Comparison of ENCODE assay signal across 12 cellular contexts in genomic region chr11:112627588-112628045, GRCh38.
DNase-seq lines count a peak whose midpoint lies in the region; ATAC-seq, FAIRE-seq and TF ChIP-seq lines count a peak whose summit lies in the region.
"Had no signal": no experiment of that assay in that cellular context is flagged by ENCODE, and none has a peak within 500 bp of the region (broad histone marks: within the 10 kb centered on the region; RNA-seq: fewer than 3 reads in every experiment).

No MANE protein-coding gene starts in this region.

- TF ChIP-seq CTCF in GM12878 (IDR thresholded peaks at IDR 0.05 in 2 of 3, conservative IDR thresholded peaks at IDR 0.05 in 1 of 3; ENCODE audit: control insufficient read depth in 2 of 3, extremely low read depth in 1 of 3, insufficient read depth in 1 of 3, low read depth in 3 of 3, low read length in 3 of 3) (no peak), glutamatergic neuron (IDR thresholded peaks at IDR 0.05; ENCODE audit: partially characterized antibody, unreplicated experiment) (no peak)

- peak overlapping the region; percentile 88 for H3K27ac ChIP-seq in GM12878 (ENCODE audit: control insufficient read depth, insufficient read depth)

- no peak overlapping the region for H3K4me3 Mint-ChIP-seq in glutamatergic neuron (ENCODE audit: unreplicated experiment)
- H3K4me3 Mint-ChIP-seq: activated naive CD4-positive, alpha-beta T cell treated with anti-CD3 and anti-CD28 coated beads, Interleukin-2, amount 50 U/mL, for 24 hours; nephron had no signal

- peaks cover 61% of the 10 kb centered on the region for H3K4me1 ChIP-seq in GM12878 (ENCODE audit: control insufficient read depth, insufficient read depth, low read length)

- peak; percentile 66 for TF ChIP-seq POLR2A in GM12878 (IDR thresholded peaks at IDR 0.05; ENCODE audit: low read depth, low read length)

- TF ChIP-seq RAD21 in GM12878 (IDR thresholded peaks at IDR 0.05; ENCODE audit: insufficient read depth, low read depth, low read length) = no peak

- 0 out of 2 replicates have a peak, but pooled peaks cover 1% of the 10 kb centered on the region for H3K79me2 ChIP-seq in GM12878 (ENCODE audit: control insufficient read depth, insufficient read depth, low read length)

- BruUV-seq in GM12878 (replicated peaks; lab: Mats Ljungman, UMichigan) = no TSS peak

- peak; percentile 49 to 56; a peak in 3 of 4 replicates for TF ChIP-seq EP300 in GM12878 (IDR thresholded peaks at IDR 0.05; ENCODE audit: borderline replicate concordance in 1 of 2, control insufficient read depth in 1 of 2, low read depth in 2 of 2, low read length in 2 of 2)

- in situ Hi-C loops in GM12878 (cut with MboI) = no loop called here

- intact Hi-C loops in GM12878 (cut with micrococcal nuclease; ENCODE audit: unreplicated experiment) (no loop called here), sciatic nerve (cut with DNase I) (no loop called here)

- POLR2A ChIA-PET in GM12878 (lab: Charles Lee) = interaction anchor here (1.1 to 1.3 kb wide), 3 partner anchors 12 to 35 kb away, joined by 3 to 4 read pairs (median 4); no protein-coding TSS in a partner anchor

- H3K9ac ChIP-seq in GM12878 (ENCODE audit: control insufficient read depth, insufficient read depth, low read length) = peak overlapping the region; percentile 43

- no peaks in the 10 kb centered on the region for H3K4me1 Mint-ChIP-seq in glutamatergic neuron (ENCODE audit: low read depth, unreplicated experiment)
- H3K4me1 Mint-ChIP-seq: activated naive CD4-positive, alpha-beta T cell treated with anti-CD3 and anti-CD28 coated beads, Interleukin-2, amount 50 U/mL, for 24 hours had no signal

- H3K4me2 ChIP-seq in GM12878 (ENCODE audit: control insufficient read depth, insufficient read depth) = peak overlapping the region; percentile 74

- RAD21 ChIA-PET in GM12878 (lab: Charles Lee; ENCODE audit: unreplicated experiment) = interaction anchor here (1.1 to 2.1 kb wide), 3 partner anchors 12 to 39 kb away, joined by 4 to 8 read pairs (median 7); no protein-coding TSS in a partner anchor

- H3K27me3 ChIP-seq in GM12878 (replicated peaks in 1 of 2; ENCODE audit: control insufficient read depth in 2 of 2, insufficient read depth in 2 of 2, low read length in 1 of 2) = no peaks in the 10 kb centered on the region

- ATAC-seq in GM18868 (IDR thresholded peaks at IDR 0.05; ENCODE audit: unreplicated experiment) (peak; percentile 76), GM21423 (IDR thresholded peaks at IDR 0.05; ENCODE audit: unreplicated experiment) (peak; percentile 61), HG03045 (IDR thresholded peaks at IDR 0.05; ENCODE audit: unreplicated experiment) (peak; percentile 54), GM12878 (peak; percentile 86), sciatic nerve (no peak)

- H3K9me3 Mint-ChIP-seq in glutamatergic neuron (ENCODE audit: unreplicated experiment) = no peaks in the 10 kb centered on the region
- H3K9me3 Mint-ChIP-seq: activated naive CD4-positive, alpha-beta T cell treated with anti-CD3 and anti-CD28 coated beads, Interleukin-2, amount 50 U/mL, for 24 hours had no signal

- no peaks in the 10 kb centered on the region for H3K36me3 Mint-ChIP-seq in glutamatergic neuron (ENCODE audit: unreplicated experiment)
- H3K36me3 Mint-ChIP-seq: activated naive CD4-positive, alpha-beta T cell treated with anti-CD3 and anti-CD28 coated beads, Interleukin-2, amount 50 U/mL, for 24 hours had no signal

- H2AFZ ChIP-seq in GM12878 (ENCODE audit: control insufficient read depth, low read depth, low read length) = no peak overlapping the region

- H4K20me1 ChIP-seq in GM12878 (ENCODE audit: control insufficient read depth, insufficient read depth) = no peaks in the 10 kb centered on the region

- SMC1A ChIA-PET in GM12878 (lab: Charles Lee; ENCODE audit: uncharacterized antibody, unreplicated experiment) = interaction anchor here (0.7 to 5.6 kb wide), 11 partner anchors 11 to 118 kb away, joined by 3 to 43 read pairs (median 4); no protein-coding TSS in a partner anchor

- no peaks in the 10 kb centered on the region; the same call in 1 of the 3 replicates for H3K9me3 ChIP-seq in GM12878 (replicated peaks; ENCODE audit: control insufficient read depth, insufficient read depth, low read length)

- H3K27ac Mint-ChIP-seq in glutamatergic neuron (ENCODE audit: unreplicated experiment) = no peak overlapping the region
- H3K27ac Mint-ChIP-seq: activated naive CD4-positive, alpha-beta T cell treated with anti-CD3 and anti-CD28 coated beads, Interleukin-2, amount 50 U/mL, for 24 hours had no signal

- peak; percentile 75 for FAIRE-seq in GM12878 (lab: Jason Lieb, UNC)
- FAIRE-seq: colon had no signal

- CTCF ChIA-PET in GM12878 (lab: Yijun Ruan, JAX) = interaction anchor here (1.4 kb wide), 1 partner anchor 39 kb away, joined by 9 read pairs; no protein-coding TSS in a partner anchor

- no peaks in the 10 kb centered on the region for H3K36me3 ChIP-seq in GM12878 (ENCODE audit: control insufficient read depth in 2 of 2, insufficient read depth in 2 of 2, low read length in 1 of 2)

- no peaks in the 10 kb centered on the region for H3K27me3 Mint-ChIP-seq in glutamatergic neuron (ENCODE audit: unreplicated experiment)

- H3K4me3 ChIP-seq in GM12878 = peak overlapping the region; percentile 51; the same call in 1 of the 2 replicates

- 0% methylated on average over 2 of the region's 2 CpGs for WGBS in GM12878 (ENCODE audit: insufficient coverage, insufficient replicate concordance, low lambda C conversion rate, missing lambda C conversion rate)

- peak; percentile 83 for DNase-seq in GM12878 (ENCODE audit: low read depth, low spot score)
- no peak for DNase-seq in sciatic nerve (ENCODE audit: low spot score)
- DNase-seq in glutamatergic neuron = no peak
- DNase-seq in ecto neural progenitor cell (ENCODE audit: low spot score) = no peak
- DNase-seq: activated CD4-positive, alpha-beta T cell treated with anti-CD3 and anti-CD28 coated beads, Interleukin-2, amount 50 U/mL, for 48 hours; NCI-H1436 had no signal

TF ChIP-seq in GM12878, 131 proteins besides CTCF, POLR2A, EP300 and RAD21 (continues in another document):
- TF ChIP-seq BMI1 (IDR thresholded peaks at IDR 0.05; ENCODE audit: borderline replicate concordance) = no peak
- TF ChIP-seq FOXM1 (IDR thresholded peaks at IDR 0.05; ENCODE audit: low read depth, low read length) = peak; percentile 93
- no peak for TF ChIP-seq HDGF (IDR thresholded peaks at IDR 0.05)
- no peak for TF ChIP-seq CHD4 (IDR thresholded peaks at IDR 0.05)
- peak; percentile 71 for TF ChIP-seq SKIL (IDR thresholded peaks at IDR 0.05; ENCODE audit: low read depth, poor library complexity, severe bottlenecking)
- TF ChIP-seq CHD2 (IDR thresholded peaks at IDR 0.05; ENCODE audit: borderline replicate concordance, low read depth, low read length) = no peak
- no peak for TF ChIP-seq GATAD2B (conservative IDR thresholded peaks at IDR 0.05; ENCODE audit: low read depth)
- no peak for TF ChIP-seq KLF5 (IDR thresholded peaks at IDR 0.05; ENCODE audit: partially characterized antibody)
- no peak for TF ChIP-seq KAT2A (conservative IDR thresholded peaks at IDR 0.05; ENCODE audit: control insufficient read depth, low read depth, low read length)
- no peak for TF ChIP-seq PML (IDR thresholded peaks at IDR 0.05; ENCODE audit: low read length)
- TF ChIP-seq ATF3 (IDR thresholded peaks at IDR 0.05; ENCODE audit: borderline replicate concordance, extremely low read depth, low read depth, low read length) = no peak
- peak; percentile 52; the same call in 1 of the 2 replicates for TF ChIP-seq TCF7 (IDR thresholded peaks at IDR 0.05; ENCODE audit: borderline replicate concordance)
- no peak for TF ChIP-seq FOS (IDR thresholded peaks at IDR 0.05; ENCODE audit: borderline replicate concordance, extremely low read depth, insufficient read length)
- no peak for TF ChIP-seq CBX3 (IDR thresholded peaks at IDR 0.05; ENCODE audit: borderline replicate concordance, low read depth)
- TF ChIP-seq E4F1 (IDR thresholded peaks at IDR 0.05; ENCODE audit: borderline replicate concordance, partially characterized antibody) = no peak
